ENCODE assay signal across 20 cellular contexts in the genomic region with DNA sequence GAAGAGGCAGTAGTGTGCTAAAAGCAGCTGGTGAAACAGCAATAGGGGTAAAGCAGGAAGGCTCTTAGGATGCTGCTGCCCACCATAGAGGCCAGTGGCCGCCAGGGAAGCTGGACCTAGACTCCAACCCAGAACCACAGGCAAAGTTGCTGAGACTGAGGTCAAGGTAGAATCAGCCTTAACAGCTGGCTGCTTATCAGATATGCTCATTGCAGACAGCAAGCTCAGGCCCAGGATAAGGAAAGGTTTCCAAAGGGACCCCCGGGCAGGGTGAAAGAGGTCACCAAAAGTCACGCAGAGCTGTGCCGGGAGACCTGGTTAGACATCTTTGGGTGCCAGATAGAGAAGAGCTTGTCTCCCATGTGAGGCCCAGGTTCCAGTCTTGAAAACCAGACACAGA.
"Had no signal": no experiment of that assay in that cellular context is flagged by ENCODE, and none has a peak within 500 bp of the region (broad histone marks: within the 10 kb centered on the region; RNA-seq: fewer than 3 reads in every experiment).

No MANE protein-coding gene starts in this region.

- H3K4me1 ChIP-seq: foreskin keratinocyte, neural progenitor cell, pancreas, tibial nerve had no signal

- FAIRE-seq: colon, keratinocyte, pancreas had no signal

- H3K9me3 ChIP-seq: pancreas, right lobe of liver, tibial nerve had no signal

- H3K27ac ChIP-seq: foreskin keratinocyte, neural progenitor cell, pancreas, tibial nerve had no signal

- ATAC-seq: foreskin keratinocyte; left colon; natural killer cell treated with Interleukin-12 subunit alpha and Interleukin-12 subunit beta and Interleukin-15 and Interleukin-18, amount 100 ng/mL, for 72 hours; stimulated activated naive CD8-positive, alpha-beta T cell treated with anti-CD3 and anti-CD28 coated beads, Interleukin-15, Interleukin-2, amounts not matched to agents 100 U/mL and 50 U/mL, for 24 hours had no signal

- H3K27me3 ChIP-seq: foreskin keratinocyte, neural progenitor cell, pancreas, right lobe of liver, tibial nerve had no signal

- H3K9ac ChIP-seq: neural progenitor cell had no signal

- H2AFZ ChIP-seq: neural progenitor cell had no signal

- H3K4me2 ChIP-seq: neural progenitor cell had no signal

- DNase-seq: dermis blood vessel endothelial cell; foreskin keratinocyte; immature natural killer cell; left colon; left ventricle myocardium superior; mesenchymal stem cell; midbrain; occipital lobe; pancreas; right lobe of liver; stimulated activated CD4-positive, alpha-beta T cell treated with anti-CD3 and anti-CD28 coated beads, Interleukin-15, amount 100 ng/mL, for 24 hours; stimulated activated CD4-positive, alpha-beta T cell treated with anti-CD3 and anti-CD28 coated beads, Interleukin-1b, Interleukin-23, amount 100 ng/mL, for 48 hours; stimulated activated CD4-positive, alpha-beta T cell treated with anti-CD3 and anti-CD28 coated beads, Interleukin-4, amount 100 ng/mL, for 24 hours; stimulated activated naive CD8-positive, alpha-beta T cell treated with anti-CD3 and anti-CD28 coated beads, Interleukin-15, Interleukin-2, amounts not matched to agents 100 U/mL and 50 U/mL, for 24 hours had no signal

- H3K36me3 ChIP-seq: neural progenitor cell, pancreas, right lobe of liver, tibial nerve had no signal

- H3K4me3 ChIP-seq: lung, neural progenitor cell, pancreas, right lobe of liver, tibial nerve had no signal
